ENCODE assay signal across 18 cellular contexts in the genomic region with DNA sequence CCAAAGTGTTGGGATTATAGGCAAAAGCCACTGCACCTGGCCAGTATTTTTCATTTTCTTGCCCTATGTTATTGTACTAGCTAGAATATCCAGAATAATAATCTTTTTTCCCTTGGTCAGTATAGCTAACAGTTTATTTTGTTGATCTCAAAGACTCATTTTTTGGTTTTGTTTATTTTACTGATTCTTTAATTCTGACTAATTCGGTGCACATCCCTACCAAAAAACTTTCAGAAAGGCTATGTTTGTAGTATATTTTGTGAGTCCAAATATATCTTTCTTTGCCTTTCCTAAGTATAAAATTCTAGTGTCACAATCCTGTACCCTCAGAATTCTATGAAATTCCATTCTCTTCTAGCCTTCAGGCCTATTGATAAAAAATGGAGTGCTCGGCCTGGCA.
A peak's percentile ranks its signal among the peaks of the same experiment; 100 is the strongest.
DNase-seq lines count a peak whose midpoint lies in the region; ATAC-seq, FAIRE-seq and TF ChIP-seq lines count a peak whose summit lies in the region.
"Had no signal": no experiment of that assay in that cellular context is flagged by ENCODE, and none has a peak within 500 bp of the region (broad histone marks: within the 10 kb centered on the region; RNA-seq: fewer than 3 reads in every experiment).

No MANE protein-coding gene starts in this region.

- H3K4ac ChIP-seq in IMR-90 (ENCODE audit: low read depth, low read length), result no peak overlapping the region

- no peak overlapping the region for H3K14ac ChIP-seq in IMR-90 (replicated peaks; ENCODE audit: low read depth, low read length)

- peaks cover 4% of the 10 kb centered on the region for H3K36me3 ChIP-seq in IMR-90 (ENCODE audit: control insufficient read depth, insufficient read depth, low read length)

- H3K4me1 ChIP-seq in IMR-90 (ENCODE audit: control insufficient read depth, insufficient read depth, low read length), result peaks cover 8% of the 10 kb centered on the region
- H3K4me1 ChIP-seq: Caco-2 had no signal

- no peak overlapping the region for H2BK15ac ChIP-seq in IMR-90 (ENCODE audit: low read depth, low read length)

- TF ChIP-seq RAD21 in IMR-90 (IDR thresholded peaks at IDR 0.05; ENCODE audit: low read length), result no peak

- no peak overlapping the region for H2AK5ac ChIP-seq in IMR-90 (ENCODE audit: low read depth, low read length)

- H3K18ac ChIP-seq in IMR-90 (ENCODE audit: low read depth, low read length), result no peak overlapping the region

- no TSS peak for BruUV-seq in IMR-90 (replicated peaks; lab: Mats Ljungman, UMichigan)

- peak overlapping the region; percentile 73; the same call in 1 of the 2 replicates for H3K27ac ChIP-seq in IMR-90 (ENCODE audit: insufficient read depth, low read length)
- H3K27ac ChIP-seq: BLaER1, C4-2B, GM23248 had no signal

- H3K27me3 ChIP-seq in IMR-90 (ENCODE audit: control insufficient read depth, insufficient read depth, low read length), result no peaks in the 10 kb centered on the region
- H3K27me3 ChIP-seq: BLaER1 had no signal

- peaks cover 20 to 21% of the 10 kb centered on the region in 2 experiments for H3K79me1 ChIP-seq in IMR-90 (ENCODE audit: low read depth in 1 of 2, low read length in 2 of 2)

- H4K20me1 ChIP-seq in IMR-90 (ENCODE audit: insufficient read depth, low read length), result peaks cover 12% of the 10 kb centered on the region; the same call in 1 of the 2 replicates

- no peak overlapping the region for H2BK120ac ChIP-seq in IMR-90 (ENCODE audit: low read depth, low read length)

- FAIRE-seq in H54 (lab: Jason Lieb, UNC), result peak; percentile 23
- FAIRE-seq: GM12892, GM19239, H1 had no signal

- no peak overlapping the region for H4K5ac ChIP-seq in IMR-90 (ENCODE audit: low read depth, low read length)

- H2AFZ ChIP-seq in IMR-90 (replicated peaks; ENCODE audit: low read length, poor library complexity), result no peak overlapping the region
- H2AFZ ChIP-seq: GM23248 had no signal

- no peak for DNase-seq in H54 (ENCODE audit: insufficient read length, low spot score)
- DNase-seq in IMR-90, result peak; percentile 58
- peak; percentile 11 for DNase-seq in hepatic stellate cell (ENCODE audit: low spot score)
- DNase-seq in NCI-H748 (lab: John Stamatoyannopoulos, UW; ENCODE audit: unreplicated experiment), result no peak
- DNase-seq in HPDE6-E6E7 (ENCODE audit: extremely low spot score), result no peak
- no peak for DNase-seq in SHP77 treated with DMSO at 0.1 percent for 48 hours (lab: John Stamatoyannopoulos, UW)
- DNase-seq: Caco-2; CD4-positive, CD25-positive, alpha-beta regulatory T cell; CD8-positive, alpha-beta T cell; DMS153; DMS79; GM23248; H9 had no signal

- peak overlapping the region; percentile 46 for H2BK5ac ChIP-seq in IMR-90 (ENCODE audit: low read depth, low read length, poor library complexity, severe bottlenecking)

- H3K4me3 ChIP-seq in IMR-90 (ENCODE audit: insufficient read depth, low read depth, low read length), result no peak overlapping the region
- H3K4me3 ChIP-seq: BLaER1, GM23248 had no signal

- ATAC-seq in IMR-90 (ENCODE audit: low read depth), result peak; percentile 89
- ATAC-seq: CD8-positive, alpha-beta T cell had no signal

- H3K4me2 ChIP-seq in IMR-90 (ENCODE audit: low read depth, low read length), result no peak overlapping the region; the same call in 1 of the 2 replicates
- H3K4me2 ChIP-seq: BLaER1 had no signal

- CTCF ChIA-PET in IMR-90 (lab: Yijun Ruan, JAX), result interaction anchor here (1.0 kb wide), 1 partner anchor 164 kb away, joined by 3 read pairs; no protein-coding TSS in a partner anchor

- no peak overlapping the region for H3K9ac ChIP-seq in IMR-90 (ENCODE audit: low read depth, low read length)
- H3K9ac ChIP-seq: BLaER1, GM23248 had no signal

- peaks cover 3% of the 10 kb centered on the region; the same call in 1 of the 2 replicates for H3K9me1 ChIP-seq in IMR-90 (ENCODE audit: insufficient read depth, low read length)

- TF ChIP-seq POLR2A in H54 (IDR thresholded peaks at IDR 0.05; ENCODE audit: low read depth, low read length) (no peak), IMR-90 (IDR thresholded peaks at IDR 0.05; ENCODE audit: low read depth, low read length) (no peak)

- H2BK20ac ChIP-seq in IMR-90 (ENCODE audit: low read depth, low read length), result no peak overlapping the region; the same call in 1 of the 2 replicates

- no peak overlapping the region for H3K56ac ChIP-seq in IMR-90 (ENCODE audit: extremely low read depth, insufficient read depth, low read length)

- H3K9me3 ChIP-seq in IMR-90 (ENCODE audit: control insufficient read depth, insufficient read depth, low read length), result no peaks in the 10 kb centered on the region
- H3K9me3 ChIP-seq: BLaER1, Caco-2 had no signal

- H3K23ac ChIP-seq in IMR-90 (ENCODE audit: low read depth, low read length), result no peak overlapping the region

- no peak overlapping the region for H2AK9ac ChIP-seq in IMR-90 (replicated peaks; ENCODE audit: low read depth, low read length, poor library complexity)

- TF ChIP-seq CTCF in IMR-90 (conservative IDR thresholded peaks at IDR 0.05; ENCODE audit: low read depth, low read length), result no peak

- H4K8ac ChIP-seq in IMR-90 (ENCODE audit: low read depth in 2 of 2, low read length in 2 of 2), result no peak overlapping the region

- H4K91ac ChIP-seq in IMR-90 (ENCODE audit: insufficient read depth, low read depth, low read length), result 0 out of 2 replicates have a peak overlapping the region, but pooled peaks have one; percentile 33

- POLR2A ChIA-PET in IMR-90 (lab: Charles Lee; ENCODE audit: unreplicated experiment), result interaction anchor here (0.6 kb wide), 1 partner anchor 264 kb away, joined by 6 read pairs; no protein-coding TSS in a partner anchor

- WGBS in IMR-90 (ENCODE audit: extremely low coverage in 2 of 2, insufficient read length in 1 of 2), 2 experiments, result no CpG with 5 or more reads among the region's 2 CpGs

- in situ Hi-C loops in IMR-90 (cut with MboI; ENCODE audit: low sequenced_read_pairs), result no loop called here

- dilution Hi-C loops in IMR-90 (cut with HindIII; ENCODE audit: low sequenced_read_pairs, unreplicated experiment), result no loop called here

- intact Hi-C loops in IMR-90 (cut with micrococcal nuclease), result no loop called here

TF ChIP-seq in IMR-90, 13 proteins besides CTCF, POLR2A, EP300 and RAD21:
- TF ChIP-seq SMC3 (IDR thresholded peaks at IDR 0.05; ENCODE audit: low read depth, low read length) (no peak), RFX5 (IDR thresholded peaks at IDR 0.05; ENCODE audit: low read depth, low read length) (no peak), RCOR1 (IDR thresholded peaks at IDR 0.05; ENCODE audit: insufficient replicate concordance, low read length) (no peak), FOS (IDR thresholded peaks at IDR 0.05; ENCODE audit: low read depth, low read length) (no peak), MXI1 (IDR thresholded peaks at IDR 0.05; ENCODE audit: borderline replicate concordance, low read depth, low read length) (no peak), CHD1 (IDR thresholded peaks at IDR 0.05; ENCODE audit: low read depth, low read length) (no peak), NFE2L2 (IDR thresholded peaks at IDR 0.05; ENCODE audit: low read depth, low read length) (no peak), MAZ (IDR thresholded peaks at IDR 0.05; ENCODE audit: borderline replicate concordance, low read depth, low read length) (no peak), BHLHE40 (IDR thresholded peaks at IDR 0.05; ENCODE audit: low read depth, low read length) (no peak), CEBPB (IDR thresholded peaks at IDR 0.05; ENCODE audit: low read depth, low read length) (no peak), MAFK (IDR thresholded peaks at IDR 0.05; ENCODE audit: low read depth, low read length) (no peak)
- TF ChIP-seq, protein P1, sequence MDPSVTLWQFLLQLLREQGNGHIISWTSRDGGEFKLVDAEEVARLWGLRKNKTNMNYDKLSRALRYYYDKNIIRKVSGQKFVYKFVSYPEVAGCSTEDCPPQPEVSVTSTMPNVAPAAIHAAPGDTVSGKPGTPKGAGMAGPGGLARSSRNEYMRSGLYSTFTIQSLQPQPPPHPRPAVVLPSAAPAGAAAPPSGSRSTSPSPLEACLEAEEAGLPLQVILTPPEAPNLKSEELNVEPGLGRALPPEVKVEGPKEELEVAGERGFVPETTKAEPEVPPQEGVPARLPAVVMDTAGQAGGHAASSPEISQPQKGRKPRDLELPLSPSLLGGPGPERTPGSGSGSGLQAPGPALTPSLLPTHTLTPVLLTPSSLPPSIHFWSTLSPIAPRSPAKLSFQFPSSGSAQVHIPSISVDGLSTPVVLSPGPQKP (IDR thresholded peaks at IDR 0.05; ENCODE audit: borderline replicate concordance, low read depth, low read length), result no peak
- TF ChIP-seq, protein P2, sequence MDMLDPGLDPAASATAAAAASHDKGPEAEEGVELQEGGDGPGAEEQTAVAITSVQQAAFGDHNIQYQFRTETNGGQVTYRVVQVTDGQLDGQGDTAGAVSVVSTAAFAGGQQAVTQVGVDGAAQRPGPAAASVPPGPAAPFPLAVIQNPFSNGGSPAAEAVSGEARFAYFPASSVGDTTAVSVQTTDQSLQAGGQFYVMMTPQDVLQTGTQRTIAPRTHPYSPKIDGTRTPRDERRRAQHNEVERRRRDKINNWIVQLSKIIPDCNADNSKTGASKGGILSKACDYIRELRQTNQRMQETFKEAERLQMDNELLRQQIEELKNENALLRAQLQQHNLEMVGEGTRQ (IDR thresholded peaks at IDR 0.05; ENCODE audit: low read depth, low read length), result no peak
TF ChIP-seq in IMR-90: peak in this region for 0.

Comparison
In these comparisons a context has a peak if more than half of its experiments do, and no peak if none do; other contexts are left out.
1. DNase-seq: peak in IMR-90 (single experiment) and hepatic stellate cell (single experiment); none in H54 (single experiment), NCI-H748 (single experiment), HPDE6-E6E7 (single experiment) and SHP77 treated with DMSO at 0.1 percent for 48 hours (single experiment).